Comparison of ENCODE assay signal across 8 cellular contexts in the genomic region with DNA sequence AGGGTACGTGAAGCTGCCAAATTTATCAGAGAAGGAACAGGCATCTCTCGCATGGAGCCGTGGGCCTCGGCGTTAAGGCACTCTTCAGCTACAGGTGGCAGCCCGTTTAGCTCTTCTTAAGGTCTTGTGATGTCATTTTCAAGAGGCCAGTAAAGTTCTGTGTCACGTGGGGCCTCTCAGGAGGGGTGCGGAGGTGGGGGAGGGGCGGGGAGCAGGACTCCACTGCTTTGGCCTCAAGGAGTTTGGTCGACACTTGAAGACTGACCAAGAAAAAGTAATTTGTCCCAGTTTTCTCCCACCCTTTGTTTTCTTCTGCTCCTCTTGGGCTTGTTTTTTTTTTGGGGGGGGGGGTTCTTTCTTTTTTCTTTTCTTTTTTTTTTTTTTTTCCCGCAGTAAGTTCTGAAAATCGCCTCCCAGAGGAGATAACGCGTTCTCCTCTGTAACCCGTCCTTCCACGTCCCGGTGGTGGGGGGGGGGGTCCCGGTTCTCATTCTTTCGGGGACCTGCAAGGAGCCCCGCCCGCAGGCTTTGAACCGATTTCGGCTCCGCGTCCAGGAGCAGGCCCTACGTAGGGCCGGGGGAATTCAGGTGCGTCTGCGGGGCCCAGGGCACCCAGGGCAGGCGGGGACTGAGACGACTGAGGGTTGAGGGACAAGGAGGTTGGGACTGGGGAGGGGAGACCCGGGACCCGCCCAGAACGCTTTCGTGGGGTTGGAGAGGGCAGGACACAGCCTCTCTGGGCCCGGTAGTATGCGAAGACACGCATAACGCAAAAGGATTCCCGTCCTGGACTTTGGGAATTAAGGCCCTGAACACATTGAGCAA. TPM values are rescaled to one million over a fixed set of nuclear protein-coding genes. Genes with fewer than 3 reads are reported as not detected.
DNase-seq lines count a peak whose midpoint lies in the region; ATAC-seq and TF ChIP-seq lines count a peak whose summit lies in the region.

No MANE protein-coding gene starts in this region.

- peaks cover 23% of the 10 kb centered on the region for H3K4me1 Mint-ChIP-seq in activated naive CD4-positive, alpha-beta T cell treated with anti-CD3 and anti-CD28 coated beads for 36 hours (ENCODE audit: low read depth)

- peaks cover 6% of the 10 kb centered on the region for H3K36me3 Mint-ChIP-seq in activated naive CD4-positive, alpha-beta T cell treated with anti-CD3 and anti-CD28 coated beads for 36 hours (ENCODE audit: low read depth)

- 5 to 7% methylated on average over 40 of the region's 40 CpGs for WGBS in heart right ventricle, 2 donors

- H3K4me1 ChIP-seq in heart right ventricle: peaks cover 0 to 10% (median 0%) of the 10 kb centered on the region in 9 donors

- H3K9me3 ChIP-seq in heart right ventricle: no peaks in the 10 kb centered on the region

- DNase-seq in Daoy (ENCODE audit: low read depth): peak; percentile 89
- peak; percentile 87 for DNase-seq in H7
- peak; percentile 84 for DNase-seq in NCI-H460 (ENCODE audit: extremely low read depth, low read depth)
- peak; percentile 76 for DNase-seq in activated naive CD4-positive, alpha-beta T cell treated with anti-CD3 and anti-CD28 coated beads for 36 hours
- DNase-seq in heart right ventricle: no peak
- DNase-seq in putamen (ENCODE audit: low spot score): peak; percentile 6
- DNase-seq in NCI-H187 (lab: John Stamatoyannopoulos, UW): no peak

- H3K27me3 ChIP-seq in H7 (ENCODE audit: control insufficient read depth, insufficient read depth, low read length): peaks cover 4% of the 10 kb centered on the region; the same call in 1 of the 2 replicates
- peaks cover 0 to 92% (median 57%) of the 10 kb centered on the region in 7 donors for H3K27me3 ChIP-seq in heart right ventricle

- H3K36me3 ChIP-seq in H7 (replicated peaks; ENCODE audit: control insufficient read depth, insufficient read depth, low read length) (no peaks in the 10 kb centered on the region), heart right ventricle (no peaks in the 10 kb centered on the region)

- CTCF ChIA-PET in activated naive CD4-positive, alpha-beta T cell treated with anti-CD3 and anti-CD28 coated beads for 36 hours (lab: Charles Lee): no interaction called here

- peak in 4 of 8 donors; percentile 35 to 94 (median 54) for ATAC-seq in heart right ventricle
- ATAC-seq in HG03457 (IDR thresholded peaks at IDR 0.05; ENCODE audit: unreplicated experiment): no peak

- intact Hi-C loops in activated naive CD4-positive, alpha-beta T cell treated with anti-CD3 and anti-CD28 coated beads for 36 hours (cut with micrococcal nuclease): loop anchor here (1.0 to 10.0 kb wide), 5 partner anchors 15 to 352 kb away; partner anchors contain the start of gene ZSCAN23
- intact Hi-C loops in heart right ventricle (cut with DNase I): no loop called here

- H3K9me3 Mint-ChIP-seq in activated naive CD4-positive, alpha-beta T cell treated with anti-CD3 and anti-CD28 coated beads for 36 hours: no peaks in the 10 kb centered on the region

- peak overlapping the region; percentile 50 for H3K4me3 ChIP-seq in H7 (ENCODE audit: insufficient read depth, low read depth, low read length)
- H3K4me3 ChIP-seq in heart right ventricle: peak overlapping the region in 9 of 10 donors; percentile 16 to 49 (median 35)

- no peak for TF ChIP-seq CTCF in heart right ventricle (IDR thresholded peaks at IDR 0.05)

- H3K27me3 Mint-ChIP-seq in activated naive CD4-positive, alpha-beta T cell treated with anti-CD3 and anti-CD28 coated beads for 36 hours (ENCODE audit: low read depth): peaks cover 59% of the 10 kb centered on the region

- H3K4me3 Mint-ChIP-seq in activated naive CD4-positive, alpha-beta T cell treated with anti-CD3 and anti-CD28 coated beads for 36 hours: peak overlapping the region; percentile 81

- H3K27ac Mint-ChIP-seq in activated naive CD4-positive, alpha-beta T cell treated with anti-CD3 and anti-CD28 coated beads for 36 hours: peak overlapping the region; percentile 79

- peak overlapping the region in 1 of 10 donors; percentile 47 for H3K27ac ChIP-seq in heart right ventricle

RNA-seq across cellular contexts. Expression of gene GPX6, which starts 26.0 kb away (rescaled TPM):
- not detected in 2 replicates for total RNA-seq in Daoy (2014; rRNA removed; shearing (Covaris generic))
- not detected in 2 replicates for total RNA-seq in H7 (2014; rRNA removed; shearing (Covaris generic))
- not detected in 2 replicates for total RNA-seq in NCI-H460 (2014; rRNA removed; shearing (Covaris generic))
- polyA plus RNA-seq in NCI-H460 (2014; cell fraction: nucleus; rRNA removed): not detected in 2 replicates
- not detected for total RNA-seq in activated naive CD4-positive, alpha-beta T cell treated with anti-CD3 and anti-CD28 coated beads for 36 hours
- not detected for total RNA-seq in heart right ventricle
- not detected for polyA plus RNA-seq in heart right ventricle

RNA-seq across cellular contexts. Expression of gene GPX5, which starts 36.1 kb away (rescaled TPM):
- not detected in 2 replicates for total RNA-seq in Daoy (2014; rRNA removed; shearing (Covaris generic))
- total RNA-seq in H7 (2014; rRNA removed; shearing (Covaris generic)): not detected in 2 replicates
- total RNA-seq in NCI-H460 (2014; rRNA removed; shearing (Covaris generic)): not detected in 2 replicates
- not detected in 2 replicates for polyA plus RNA-seq in NCI-H460 (2014; cell fraction: nucleus; rRNA removed)
- not detected for total RNA-seq in activated naive CD4-positive, alpha-beta T cell treated with anti-CD3 and anti-CD28 coated beads for 36 hours
- total RNA-seq in heart right ventricle: not detected
- polyA plus RNA-seq in heart right ventricle: not detected

RNA-seq across cellular contexts. Expression of gene ZSCAN23, which starts 46.3 kb away (rescaled TPM):
- 3.4 and 8.4 TPM in 2 replicates for total RNA-seq in Daoy (2014; rRNA removed; shearing (Covaris generic))
- 3.0 and 6.5 TPM in 2 replicates for total RNA-seq in H7 (2014; rRNA removed; shearing (Covaris generic))
- not detected in 2 replicates for total RNA-seq in NCI-H460 (2014; rRNA removed; shearing (Covaris generic))
- polyA plus RNA-seq in NCI-H460 (2014; cell fraction: nucleus; rRNA removed): not detected in 2 replicates
- total RNA-seq in activated naive CD4-positive, alpha-beta T cell treated with anti-CD3 and anti-CD28 coated beads for 36 hours: 1 to 10 TPM; 1.7 to 2.0 TPM
- 1 to 10 TPM in 9 of 10 donors, under 1 TPM in 1; 0.98 to 2.7 (median 1.3) TPM for total RNA-seq in heart right ventricle
- polyA plus RNA-seq in heart right ventricle: under 1 TPM; 0.26 to 0.44 TPM

Comparison
In these comparisons a context has a peak if more than half of its experiments do, and no peak if none do; other contexts are left out.
1. DNase-seq: peak in Daoy (single experiment), H7 (single experiment), NCI-H460 (single experiment), activated naive CD4-positive, alpha-beta T cell treated with anti-CD3 and anti-CD28 coated beads for 36 hours (single experiment) and putamen (single experiment); none in heart right ventricle (0 of 2) and NCI-H187 (0 of 2).